7 cellular contexts compared by ENCODE assay signal in genomic region chr11:119741369-119742262, GRCh38. TPM values are rescaled to one million over a fixed set of nuclear protein-coding genes. Genes with fewer than 3 reads are reported as not detected.
DNase-seq lines count a peak whose midpoint lies in the region; ATAC-seq and TF ChIP-seq lines count a peak whose summit lies in the region.

No MANE protein-coding gene starts in this region.

- H3K36me3 ChIP-seq in GM23248 (ENCODE audit: low read depth), result no peaks in the 10 kb centered on the region
- no peaks in the 10 kb centered on the region for H3K36me3 ChIP-seq in SK-N-SH (replicated peaks in 1 of 2; ENCODE audit: control insufficient read depth in 1 of 2, insufficient read depth in 2 of 2, low read length in 1 of 2)
- no peaks in the 10 kb centered on the region for H3K36me3 ChIP-seq in right atrium auricular region
- no peaks in the 10 kb centered on the region for H3K36me3 ChIP-seq in sigmoid colon

- H3K9me2 ChIP-seq in GM23248 (ENCODE audit: insufficient read depth), result no peaks in the 10 kb centered on the region
- no peaks in the 10 kb centered on the region for H3K9me2 ChIP-seq in SK-N-SH

- TF ChIP-seq CTCF in SK-N-SH (IDR thresholded peaks at IDR 0.05) (peak; percentile 33), right atrium auricular region (IDR thresholded peaks at IDR 0.05) (peak; percentile 83 to 87), sigmoid colon (IDR thresholded peaks at IDR 0.05) (peak in 3 of 4 experiments; percentile 13 to 63 (median 61))

- H2AFZ ChIP-seq in GM23248 (no peak overlapping the region), SK-N-SH (ENCODE audit: low read depth) (no peak overlapping the region)

- POLR2A ChIA-PET in SK-N-SH (lab: Yijun Ruan, JAX), result interaction anchor here (1.3 to 2.0 kb wide), 4 partner anchors 12 to 166 kb away, joined by 3 to 6 read pairs (median 4); partner anchors contain the start of gene NECTIN1
- POLR2A ChIA-PET in activated naive CD8-positive, alpha-beta T cell treated with anti-CD3 and anti-CD28 coated beads, Interleukin-2, amount 10 ng/mL, durations not matched to agents 7 days and 5 days (lab: Charles Lee), result no interaction called here

- H3K4me3 Mint-ChIP-seq in activated naive CD8-positive, alpha-beta T cell treated with anti-CD3 and anti-CD28 coated beads, Interleukin-2, amount 10 ng/mL, durations not matched to agents 7 days and 5 days, result no peak overlapping the region

- H3K9me3 ChIP-seq in GM23248 (ENCODE audit: low read depth), result no peaks in the 10 kb centered on the region
- H3K9me3 ChIP-seq in SK-N-SH, result no peaks in the 10 kb centered on the region
- H3K9me3 ChIP-seq in right atrium auricular region, result no peaks in the 10 kb centered on the region
- H3K9me3 ChIP-seq in sigmoid colon, result no peaks in the 10 kb centered on the region

- intact Hi-C loops in sigmoid colon (cut with DNase I), result loop anchor here (2.0 kb wide), 1 partner anchor 75 kb away; no protein-coding TSS in a partner anchor

- ATAC-seq in activated naive CD8-positive, alpha-beta T cell treated with anti-CD3 and anti-CD28 coated beads, Interleukin-2, amount 10 ng/mL, durations not matched to agents 7 days and 5 days (ENCODE audit: low read depth), result peak; percentile 79
- ATAC-seq in HG03565 (IDR thresholded peaks at IDR 0.05; ENCODE audit: unreplicated experiment) (no peak), GM18870 (IDR thresholded peaks at IDR 0.05; ENCODE audit: unreplicated experiment) (no peak)

- H3K79me2 ChIP-seq in GM23248 (ENCODE audit: insufficient read depth), result no peaks in the 10 kb centered on the region
- H3K79me2 ChIP-seq in SK-N-SH (ENCODE audit: insufficient read depth), result no peaks in the 10 kb centered on the region

- H3K4me2 ChIP-seq in GM23248 (ENCODE audit: unreplicated experiment) (peak overlapping the region; percentile 57), SK-N-SH (no peak overlapping the region)

- TF ChIP-seq POLR2A in sigmoid colon (IDR thresholded peaks at IDR 0.05), result no peak

- DNase-seq in GM23248, result peak; percentile 45
- DNase-seq in SK-N-SH, result no peak
- DNase-seq in activated naive CD8-positive, alpha-beta T cell treated with anti-CD3 and anti-CD28 coated beads, Interleukin-2, amount 10 ng/mL, durations not matched to agents 7 days and 5 days, result peak; percentile 77
- no peak for DNase-seq in right atrium auricular region (ENCODE audit: low spot score)
- no peak for DNase-seq in sigmoid colon

- CTCF ChIA-PET in SK-N-SH (lab: Yijun Ruan, JAX), result interaction anchor here (1.5 to 2.6 kb wide), 3 partner anchors 12 to 367 kb away, joined by 4 to 10 read pairs (median 9); partner anchors contain the start of gene NECTIN1

- no peak overlapping the region for H3K27ac Mint-ChIP-seq in activated naive CD8-positive, alpha-beta T cell treated with anti-CD3 and anti-CD28 coated beads, Interleukin-2, amount 10 ng/mL, durations not matched to agents 7 days and 5 days

- H3F3A ChIP-seq in GM23248 (ENCODE audit: insufficient read depth) (no peaks in the 10 kb centered on the region), SK-N-SH (replicated peaks; ENCODE audit: insufficient read depth) (no peaks in the 10 kb centered on the region)

- no peak for TF ChIP-seq EP300 in SK-N-SH (IDR thresholded peaks at IDR 0.05; ENCODE audit: borderline replicate concordance in 1 of 2, low read depth in 1 of 2, low read length in 1 of 2)
- TF ChIP-seq EP300 in sigmoid colon (IDR thresholded peaks at IDR 0.05), result no peak

- H3K27ac ChIP-seq in GM23248 (no peak overlapping the region), SK-N-SH (ENCODE audit: low read depth in 2 of 2, low read length in 1 of 2) (no peak overlapping the region; a peak in 1 of 4 replicates), right atrium auricular region (no peak overlapping the region), sigmoid colon (no peak overlapping the region)

- TF ChIP-seq RAD21 in SK-N-SH (IDR thresholded peaks at IDR 0.05; ENCODE audit: low read length), result no peak

- H4K20me1 ChIP-seq in GM23248 (ENCODE audit: insufficient read depth), result no peaks in the 10 kb centered on the region
- H4K20me1 ChIP-seq in SK-N-SH (ENCODE audit: insufficient read depth), result no peaks in the 10 kb centered on the region

- H3K4me1 ChIP-seq in GM23248 (ENCODE audit: insufficient read depth), result peaks cover 4% of the 10 kb centered on the region; the same call in 1 of the 2 replicates
- peaks cover 0 to 44% of the 10 kb centered on the region in 2 experiments; a peak in 2 of 4 replicates for H3K4me1 ChIP-seq in SK-N-SH (ENCODE audit: control insufficient read depth in 1 of 2, insufficient read depth in 2 of 2, low read depth in 1 of 2, low read length in 1 of 2)
- peaks cover 0 to 12% of the 10 kb centered on the region in 2 donors for H3K4me1 ChIP-seq in right atrium auricular region
- peaks cover 0 to 18% (median 11%) of the 10 kb centered on the region in 4 donors for H3K4me1 ChIP-seq in sigmoid colon

- H3K9me3 Mint-ChIP-seq in activated naive CD8-positive, alpha-beta T cell treated with anti-CD3 and anti-CD28 coated beads, Interleukin-2, amount 10 ng/mL, durations not matched to agents 7 days and 5 days, result no peaks in the 10 kb centered on the region

- no peaks in the 10 kb centered on the region for H3K36me3 Mint-ChIP-seq in activated naive CD8-positive, alpha-beta T cell treated with anti-CD3 and anti-CD28 coated beads, Interleukin-2, amount 10 ng/mL, durations not matched to agents 7 days and 5 days

- H3K4me1 Mint-ChIP-seq in activated naive CD8-positive, alpha-beta T cell treated with anti-CD3 and anti-CD28 coated beads, Interleukin-2, amount 10 ng/mL, durations not matched to agents 7 days and 5 days, result peaks cover 3% of the 10 kb centered on the region

- 3 to 7% methylated on average over 36 to 52 of the region's 54 CpGs for whole genome bisulfite sequencing in GM23248 (ENCODE audit: low coverage in 1 of 2, low lambda C conversion rate in 2 of 2, missing lambda C conversion rate in 2 of 2), 2 experiments
- WGBS in SK-N-SH (ENCODE audit: low lambda C conversion rate), result 86% methylated on average over 43 of the region's 54 CpGs
- 20% methylated on average over 54 of the region's 54 CpGs for WGBS in sigmoid colon, 2 donors

- H3K27me3 ChIP-seq in GM23248 (replicated peaks; ENCODE audit: insufficient read depth) (peaks cover 27% of the 10 kb centered on the region), SK-N-SH (ENCODE audit: insufficient read depth) (no peaks in the 10 kb centered on the region), right atrium auricular region (no peaks in the 10 kb centered on the region), sigmoid colon (peaks cover 15 to 68% (median 44%) of the 10 kb centered on the region in 3 donors)

- in situ Hi-C loops in GM23248 (cut with MboI), result no loop called here

- H3K4me3 ChIP-seq in GM23248, result no peak overlapping the region
- no peak overlapping the region for H3K4me3 ChIP-seq in SK-N-SH (ENCODE audit: low read depth in 2 of 2, low read length in 1 of 2)
- peak overlapping the region; percentile 21 to 35 for H3K4me3 ChIP-seq in right atrium auricular region
- H3K4me3 ChIP-seq in sigmoid colon, result peak overlapping the region in 2 of 4 donors; percentile 25 to 27

- H3K9ac ChIP-seq in GM23248 (no peak overlapping the region), SK-N-SH (no peak overlapping the region)

- H3K27me3 Mint-ChIP-seq in activated naive CD8-positive, alpha-beta T cell treated with anti-CD3 and anti-CD28 coated beads, Interleukin-2, amount 10 ng/mL, durations not matched to agents 7 days and 5 days, result peaks cover 26% of the 10 kb centered on the region

TF ChIP-seq in SK-N-SH, 30 proteins besides CTCF, POLR2A, EP300 and RAD21 (continues in another document):
- no peak for TF ChIP-seq JUND (IDR thresholded peaks at IDR 0.05)
- no peak for TF ChIP-seq USF1 (IDR thresholded peaks at IDR 0.05; ENCODE audit: borderline replicate concordance, low read depth)
- no peak for TF ChIP-seq MEF2A (IDR thresholded peaks at IDR 0.05; ENCODE audit: borderline replicate concordance, low read depth)
- TF ChIP-seq SMC3 (IDR thresholded peaks at IDR 0.05; ENCODE audit: low read depth, low read length), result no peak
- no peak for TF ChIP-seq PBX3 (IDR thresholded peaks at IDR 0.05)
- no peak for TF ChIP-seq RCOR1 (IDR thresholded peaks at IDR 0.05; ENCODE audit: low read length)
- TF ChIP-seq GATA2 (CRISPR knock-in tag; IDR thresholded peaks at IDR 0.05), result no peak
- TF ChIP-seq TAF1 (IDR thresholded peaks at IDR 0.05; ENCODE audit: borderline replicate concordance, low read depth, low read length), result no peak
- TF ChIP-seq YY1 (IDR thresholded peaks at IDR 0.05; ENCODE audit: low read depth), result no peak

RNA-seq across cellular contexts. Expression of gene NECTIN1, which starts 12.6 kb away (rescaled TPM):
- total RNA-seq in GM23248 (2014; rRNA removed; shearing (Covaris generic)), result 0.76 and 5.2 TPM in 2 replicates
- polyA plus RNA-seq in GM23248 (2016; fragmentation: Nextera tagmentation; extraction: Ambion mirVana) (1.0 and 1.3 TPM in 2 replicates), SK-N-SH (2012; rRNA removed) (6.7 and 9.1 TPM in 2 replicates), sigmoid colon (10 to 100 TPM in 1 of 3 donors, 1 to 10 TPM in 2; 2.8 to 19.0 (median 6.6) TPM)
- 3.9 and 7.4 TPM in 2 replicates for polyA plus RNA-seq in SK-N-SH (2012; cell fraction: cytosol; rRNA removed)
- 10.8 and 12.7 TPM in 2 replicates for polyA plus RNA-seq in SK-N-SH (2012; cell fraction: nucleus; rRNA removed)
- total RNA-seq in activated naive CD8-positive, alpha-beta T cell treated with anti-CD3 and anti-CD28 coated beads, Interleukin-2, amount 10 ng/mL, durations not matched to agents 7 days and 5 days, result 1 to 10 TPM; 1.5 TPM
- total RNA-seq in right atrium auricular region (1 to 10 TPM; 4.0 to 4.4 TPM), sigmoid colon (1 to 10 TPM in 3 of 4 donors, under 1 TPM in 1; 0.16 to 1.7 (median 1.1) TPM)

Comparison
In these comparisons a context has a peak if more than half of its experiments do, and no peak if none do; other contexts are left out.
1. DNase-seq: peak in GM23248 (single experiment) and activated naive CD8-positive, alpha-beta T cell treated with anti-CD3 and anti-CD28 coated beads, Interleukin-2, amount 10 ng/mL, durations not matched to agents 7 days and 5 days (single experiment); none in SK-N-SH (single experiment), right atrium auricular region (single experiment) and sigmoid colon (single experiment).
2. H3K4me3 ChIP-seq: peak in right atrium auricular region (2 of 2); none in GM23248 (single experiment) and SK-N-SH (0 of 2).
3. CTCF ChIP-seq: peak in every context shown above with its lines; median percentile 85 in right atrium auricular region; 61 in sigmoid colon; 33 in SK-N-SH.